ENCODE assay signal across 31 cellular contexts in the genomic region with DNA sequence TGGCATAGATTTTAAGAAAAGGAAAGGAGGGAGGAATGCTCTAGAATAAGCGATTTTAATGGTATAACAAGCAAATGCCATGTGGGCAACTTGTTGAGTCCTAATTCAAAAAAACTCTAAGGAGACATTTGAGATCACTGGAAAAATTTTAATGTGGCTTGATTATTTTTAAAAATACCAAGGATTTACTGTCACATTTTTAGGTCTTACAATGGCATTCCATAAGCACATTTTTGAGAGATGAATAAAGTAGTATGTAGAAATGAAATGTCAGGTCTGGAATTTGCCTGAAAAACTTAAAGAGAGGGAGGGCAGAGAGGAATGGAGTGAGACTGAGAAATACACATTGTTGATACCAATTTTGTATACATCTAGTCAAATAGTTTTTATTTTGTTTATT. TPM values are rescaled to one million over a fixed set of nuclear protein-coding genes. Genes with fewer than 3 reads are reported as not detected.
A peak's percentile ranks its signal among the peaks of the same experiment; 100 is the strongest.
DNase-seq lines count a peak whose midpoint lies in the region; ATAC-seq, FAIRE-seq and TF ChIP-seq lines count a peak whose summit lies in the region.
"Had no signal": no experiment of that assay in that cellular context is flagged by ENCODE, and none has a peak within 500 bp of the region (broad histone marks: within the 10 kb centered on the region; RNA-seq: fewer than 3 reads in every experiment).

No MANE protein-coding gene starts in this region.

- 94% methylated on average over 1 of the region's 1 CpG for WGBS in esophagus muscularis mucosa

- H3K27ac ChIP-seq in ACC112 (ENCODE audit: low read depth, low read length) (peak overlapping the region; percentile 19), astrocyte (ENCODE audit: low read depth, low read length) (no peak overlapping the region), esophagus muscularis mucosa (replicated peaks in 1 of 4) (no peak overlapping the region)
- H3K27ac ChIP-seq: 22Rv1, adrenal gland, breast epithelium, colonic mucosa, prostate gland, sigmoid colon, testis had no signal

- no peaks in the 10 kb centered on the region for H3K27me3 ChIP-seq in ACC112 (ENCODE audit: insufficient read depth, low read length)
- H3K27me3 ChIP-seq in astrocyte (ENCODE audit: insufficient read depth, low read length), result no peaks in the 10 kb centered on the region
- no peaks in the 10 kb centered on the region for H3K27me3 ChIP-seq in esophagus muscularis mucosa
- H3K27me3 ChIP-seq: adrenal gland, BE2C, breast epithelium, colonic mucosa, sigmoid colon, testis had no signal

- peaks cover 40% of the 10 kb centered on the region for H3K36me3 ChIP-seq in ACC112 (ENCODE audit: insufficient read depth, low read length)
- peaks cover 20% of the 10 kb centered on the region for H3K36me3 ChIP-seq in astrocyte (ENCODE audit: insufficient read depth, low read length)
- H3K36me3 ChIP-seq in esophagus muscularis mucosa, result peaks cover 3 to 36% (median 23%) of the 10 kb centered on the region in 4 donors
- H3K36me3 ChIP-seq: adrenal gland, breast epithelium, colonic mucosa, prostate gland had no signal

- H3K9me3 ChIP-seq in astrocyte (ENCODE audit: insufficient read depth, low read depth, low read length), result no peaks in the 10 kb centered on the region
- no peaks in the 10 kb centered on the region for H3K9me3 ChIP-seq in esophagus muscularis mucosa
- H3K9me3 ChIP-seq: adrenal gland, BE2C, breast epithelium, colonic mucosa, prostate gland, sigmoid colon, testis had no signal

- H3K4me3 Mint-ChIP-seq in astrocyte (ENCODE audit: unreplicated experiment), result no peak overlapping the region
- H3K4me3 Mint-ChIP-seq: GM23338, immature natural killer cell, memory B cell had no signal

- TF ChIP-seq POLR2A in esophagus muscularis mucosa (IDR thresholded peaks at IDR 0.05; ENCODE audit: low read depth), result no peak

- no peaks in the 10 kb centered on the region for H3K27me3 Mint-ChIP-seq in astrocyte (ENCODE audit: low read depth, unreplicated experiment)
- H3K27me3 Mint-ChIP-seq: memory B cell had no signal

- H3K79me2 ChIP-seq in ACC112 (ENCODE audit: control insufficient read depth, insufficient read depth, low read length, unreplicated experiment) (no peaks in the 10 kb centered on the region), astrocyte (ENCODE audit: insufficient read depth, low read length) (no peaks in the 10 kb centered on the region)

- no peak for TF ChIP-seq CTCF in astrocyte (IDR thresholded peaks at IDR 0.05; ENCODE audit: insufficient read depth, low read depth, low read length)
- TF ChIP-seq CTCF in fibroblast of the aortic adventitia (IDR thresholded peaks at IDR 0.05; ENCODE audit: insufficient read depth, low read length), result no peak
- no peak for TF ChIP-seq CTCF in esophagus muscularis mucosa (IDR thresholded peaks at IDR 0.05)

- H2AFZ ChIP-seq in ACC112 (ENCODE audit: low read length, unreplicated experiment) (no peak overlapping the region), astrocyte (ENCODE audit: low read depth, low read length) (no peak overlapping the region)
- H2AFZ ChIP-seq: GM23338 had no signal

- no peaks in the 10 kb centered on the region for H4K20me1 ChIP-seq in astrocyte (ENCODE audit: insufficient read depth, low read length)

- H3K4me3 ChIP-seq in ACC112 (ENCODE audit: low read depth, low read length) (no peak overlapping the region), astrocyte (ENCODE audit: insufficient read depth, low read depth, low read length) (no peak overlapping the region), fibroblast of the aortic adventitia (ENCODE audit: low read depth, low read length) (no peak overlapping the region), esophagus muscularis mucosa (no peak overlapping the region)
- H3K4me3 ChIP-seq: adrenal gland, breast epithelium, colonic mucosa, GM23338, prostate gland, sigmoid colon, testis had no signal

- FAIRE-seq in astrocyte (lab: Jason Lieb, UNC), result no peak
- FAIRE-seq: RCC 7860, TTC549 had no signal

- peak overlapping the region; percentile 62 for H3K4me2 ChIP-seq in astrocyte (ENCODE audit: low read length)
- H3K4me2 ChIP-seq: GM23338 had no signal

- peaks cover 2% of the 10 kb centered on the region for H3K9me3 Mint-ChIP-seq in astrocyte (ENCODE audit: unreplicated experiment)
- H3K9me3 Mint-ChIP-seq: GM23338, immature natural killer cell, memory B cell had no signal

- TF ChIP-seq EP300 in esophagus muscularis mucosa (IDR thresholded peaks at IDR 0.05), result no peak

- peaks cover 41% of the 10 kb centered on the region for H3K4me1 ChIP-seq in ACC112 (ENCODE audit: control insufficient read depth, insufficient read depth, low read length, unreplicated experiment)
- peaks cover 18% of the 10 kb centered on the region for H3K4me1 ChIP-seq in astrocyte (ENCODE audit: insufficient read depth, low read length)
- no peaks in the 10 kb centered on the region for H3K4me1 ChIP-seq in esophagus muscularis mucosa
- H3K4me1 ChIP-seq: adrenal gland, breast epithelium, colonic mucosa, prostate gland, sigmoid colon, testis had no signal

- peak; percentile 73 for DNase-seq in HCEC 1CT
- DNase-seq in astrocyte (ENCODE audit: low read depth), result peak; percentile 30
- peak; percentile 54 for DNase-seq in fibroblast of the aortic adventitia (ENCODE audit: low read depth)
- no peak for DNase-seq in DMS114 treated with DMSO at 0.1 percent for 48 hours (lab: John Stamatoyannopoulos, UW; ENCODE audit: unreplicated experiment)
- DNase-seq in GM19240 (ENCODE audit: insufficient read length, low spot score), result no peak
- DNase-seq in esophagus muscularis mucosa (ENCODE audit: extremely low spot score), result no peak
- DNase-seq: activated CD4-positive, alpha-beta T cell treated with anti-CD3 and anti-CD28 coated beads, Interleukin-2, amount 50 U/mL, for 48 hours; activated naive CD4-positive, alpha-beta T cell treated with Interleukin-2 at 50 U/mL for 16 hours; adrenal gland; BE2C; colonic mucosa; DMS53; effector memory CD4-positive, alpha-beta T cell; erythroblast; GF-D8; hypothalamus; immature natural killer cell; NCI-H2029; sigmoid colon; stimulated activated naive CD8-positive, alpha-beta T cell treated with anti-CD3 and anti-CD28 coated beads, Interleukin-15, Interleukin-2, amounts not matched to agents 100 U/mL and 50 U/mL, for 24 hours; testis had no signal

- intact Hi-C loops in esophagus muscularis mucosa (cut with DNase I), result no loop called here

- no peak for ATAC-seq in GM18502 (IDR thresholded peaks at IDR 0.05; ENCODE audit: poor library complexity, unreplicated experiment)
- ATAC-seq: activated CD4-positive, CD25-positive, alpha-beta regulatory T cell treated with anti-CD3 and anti-CD28 coated beads, Interleukin-2, amount 50 U/mL, for 24 hours; GM23338; stimulated activated naive CD8-positive, alpha-beta T cell treated with anti-CD3 and anti-CD28 coated beads, Interleukin-15, Interleukin-2, amounts not matched to agents 100 U/mL and 50 U/mL, for 24 hours had no signal

- H3K4me1 Mint-ChIP-seq in astrocyte (ENCODE audit: low read depth, unreplicated experiment), result peaks cover 4% of the 10 kb centered on the region
- H3K4me1 Mint-ChIP-seq: GM23338, memory B cell had no signal

- no peak overlapping the region for H3K9ac ChIP-seq in astrocyte (ENCODE audit: low read length)

- no peak overlapping the region for H3K27ac Mint-ChIP-seq in astrocyte (ENCODE audit: unreplicated experiment)
- H3K27ac Mint-ChIP-seq: immature natural killer cell, memory B cell had no signal

- H3K36me3 Mint-ChIP-seq in astrocyte (ENCODE audit: low read depth, unreplicated experiment), result peaks cover 14% of the 10 kb centered on the region

RNA-seq across cellular contexts. Expression of gene NCAPG2, which starts 20.3 kb away (rescaled TPM):
- total RNA-seq in astrocyte (8.7 and 9.6 TPM in 2 replicates), fibroblast of the aortic adventitia (ENCODE audit: low replicate concordance) (8.9 and 35.0 TPM in 2 replicates), esophagus muscularis mucosa (1 to 10 TPM; 4.2 to 6.2 (median 4.4) TPM)

Comparison
In these comparisons a context has a peak if more than half of its experiments do, and no peak if none do; other contexts are left out.
1. DNase-seq: peak in HCEC 1CT (single experiment), astrocyte (single experiment) and fibroblast of the aortic adventitia (single experiment); none in DMS114 treated with DMSO at 0.1 percent for 48 hours (single experiment), GM19240 (single experiment) and esophagus muscularis mucosa (single experiment).